In genomic region chr12:114662512-114663177, GRCh38 we compare ENCODE assay signal across 8 cellular contexts. TPM values are rescaled to one million over a fixed set of nuclear protein-coding genes. Genes with fewer than 3 reads are reported as not detected.
DNase-seq lines count a peak whose midpoint lies in the region; TF ChIP-seq lines count a peak whose summit lies in the region.

No MANE protein-coding gene starts in this region.

- H3K27me3 ChIP-seq in thyroid gland, result no peaks in the 10 kb centered on the region

- H3K27me3 Mint-ChIP-seq in HFFc6 (ENCODE audit: insufficient read depth), result no peaks in the 10 kb centered on the region; the same call in 1 of the 2 replicates

- DNase-seq in HFFc6 (peak; percentile 95), OCI-LY7 (ENCODE audit: low spot score) (peak; percentile 56), fibroblast of pulmonary artery (ENCODE audit: low read depth) (peak; percentile 89), occipital lobe (lab: John Stamatoyannopoulos, UW) (peak; percentile 41), thyroid gland (peak; percentile 93 to 94), NK-92 (lab: John Stamatoyannopoulos, UW; ENCODE audit: unreplicated experiment) (no peak)
- DNase-seq in activated T-cell treated with anti-CD3 and anti-CD28 coated beads, Interleukin-2, amount 50 U/mL, for 48 hours, result peak; percentile 77 to 79

- no peaks in the 10 kb centered on the region for H3K9me2 ChIP-seq in OCI-LY7 (ENCODE audit: insufficient read depth, low read length)

- 0 to 1% methylated on average over 3 of the region's 3 CpGs for WGBS in thyroid gland, 2 donors

- H3K4me1 Mint-ChIP-seq in HFFc6 (ENCODE audit: low read depth), result peaks cover 77% of the 10 kb centered on the region

- H3K4me1 ChIP-seq in OCI-LY7 (ENCODE audit: insufficient read depth, low read length, poor library complexity, severe bottlenecking), result no peaks in the 10 kb centered on the region
- peaks cover 9 to 26% of the 10 kb centered on the region in 2 donors for H3K4me1 ChIP-seq in thyroid gland

- H3K36me3 ChIP-seq in OCI-LY7 (ENCODE audit: insufficient read depth, low read length) (no peaks in the 10 kb centered on the region), thyroid gland (no peaks in the 10 kb centered on the region)

- no TSS peak for BruUV-seq in OCI-LY7 (replicated peaks; lab: Mats Ljungman, UMichigan)

- peak overlapping the region; percentile 99 for H3K27ac Mint-ChIP-seq in HFFc6

- POLR2A ChIA-PET in OCI-LY7 (lab: Charles Lee), result interaction anchor here (0.6 kb wide), 1 partner anchor 1082 kb away, joined by 4 read pairs; no protein-coding TSS in a partner anchor

- no peaks in the 10 kb centered on the region for H3K36me3 Mint-ChIP-seq in HFFc6 (ENCODE audit: low read depth)

- H3K27ac ChIP-seq in C4-2B (peak overlapping the region; percentile 14; the same call in 1 of the 2 replicates), OCI-LY7 (ENCODE audit: low read depth, low read length, poor library complexity, severe bottlenecking) (no peak overlapping the region), thyroid gland (peak overlapping the region; percentile 92 to 99 (median 99))

- no peaks in the 10 kb centered on the region for H3K9me3 ChIP-seq in OCI-LY7 (ENCODE audit: low read length)
- no peaks in the 10 kb centered on the region for H3K9me3 ChIP-seq in thyroid gland

- no peak overlapping the region for H3K4me2 ChIP-seq in OCI-LY7 (ENCODE audit: low read length)

- no peaks in the 10 kb centered on the region for H4K20me1 ChIP-seq in OCI-LY7 (ENCODE audit: insufficient read depth, low read length)

- H3K4me3 Mint-ChIP-seq in HFFc6, result peak overlapping the region; percentile 63

- peak; percentile 91 for TF ChIP-seq CTCF in C4-2B (conservative IDR thresholded peaks at IDR 0.05)
- peak; percentile 98 for TF ChIP-seq CTCF in HFFc6 (IDR thresholded peaks at IDR 0.05)
- TF ChIP-seq CTCF in OCI-LY7 (conservative IDR thresholded peaks at IDR 0.05; ENCODE audit: low read length), result peak; percentile 88
- TF ChIP-seq CTCF in fibroblast of pulmonary artery (IDR thresholded peaks at IDR 0.05; ENCODE audit: low read length, missing control alignments), result peak; percentile 98
- TF ChIP-seq CTCF in thyroid gland (IDR thresholded peaks at IDR 0.05), result peak; percentile 74 to 98 (median 95)

- CTCF ChIA-PET in OCI-LY7 (lab: Charles Lee; ENCODE audit: unreplicated experiment), result no interaction called here

- no peaks in the 10 kb centered on the region for H3K79me2 ChIP-seq in OCI-LY7 (ENCODE audit: insufficient read depth, low read depth, low read length)

- intact Hi-C loops in OCI-LY7 (cut with micrococcal nuclease; ENCODE audit: unreplicated experiment) (loop anchor here (1.0 to 2.0 kb wide), 2 partner anchors 1091 to 1252 kb away; no protein-coding TSS in a partner anchor), thyroid gland (cut with DNase I) (loop anchor here (5.0 to 10.0 kb wide), 2 partner anchors 972 to 1255 kb away; no protein-coding TSS in a partner anchor)

- H3K4me3 ChIP-seq in OCI-LY7 (ENCODE audit: low read depth, low read length, poor library complexity, severe bottlenecking), result no peak overlapping the region
- H3K4me3 ChIP-seq in fibroblast of pulmonary artery (replicated peaks; ENCODE audit: low read depth, low read length), result no peak overlapping the region
- no peak overlapping the region for H3K4me3 ChIP-seq in thyroid gland (replicated peaks in 1 of 3)

- peak in 1 of 2 donors; percentile 34 for TF ChIP-seq POLR2A in thyroid gland (IDR thresholded peaks at IDR 0.05)

- no peaks in the 10 kb centered on the region for H3K9me3 Mint-ChIP-seq in HFFc6

- no peak overlapping the region for H2AFZ ChIP-seq in OCI-LY7 (ENCODE audit: low read length)

RNA-seq across cellular contexts. Expression of gene TBX3, which starts 21.3 kb away (rescaled TPM):
- total RNA-seq in HFFc6 (2021; fragmentation: NEBNext Ultra II Directional; extraction: Animal tissue kit (Norgen Biotek cat#: 25700)), result 100 to 1,000 TPM; 108 to 145 (median 127) TPM
- total RNA-seq in OCI-LY7 (2014; rRNA removed; shearing (Covaris generic)), result not detected in 2 replicates
- total RNA-seq in OCI-LY7 (2022) (not detected in 2 replicates), occipital lobe (1.2 TPM), thyroid gland (100 to 1,000 TPM; 104 to 258 (median 192) TPM)

Comparison
In these comparisons a context has a peak if more than half of its experiments do, and no peak if none do; other contexts are left out.
1. RNA of gene TBX3, which starts 21.3 kb away (total RNA-seq): 104 to 258 TPM in thyroid gland and 108 to 145 TPM in HFFc6; 1.2 TPM in occipital lobe (single experiment) and not detected in OCI-LY7; every median in the first group is over 10 times any median in the second.
2. Peak in every context shown above with its lines, with median percentiles within 50 percentile points of each other: CTCF ChIP-seq.